Comparison of ENCODE assay signal across 13 cellular contexts in genomic region chr3:163951397-163951987, GRCh38.
DNase-seq lines count a peak whose midpoint lies in the region; ATAC-seq and TF ChIP-seq lines count a peak whose summit lies in the region.
"Had no signal": no experiment of that assay in that cellular context is flagged by ENCODE, and none has a peak within 500 bp of the region (broad histone marks: within the 10 kb centered on the region; RNA-seq: fewer than 3 reads in every experiment).

No MANE protein-coding gene starts in this region.

- DNase-seq in DND-41, result no peak
- peak; percentile 4 for DNase-seq in medulla oblongata (ENCODE audit: extremely low spot score)
- no peak for DNase-seq in activated CD4-positive, alpha-beta T cell treated with anti-CD3 and anti-CD28 coated beads, Interleukin-2, amount 50 U/mL, for 48 hours
- no peak for DNase-seq in stimulated activated naive CD4-positive, alpha-beta T cell (lab: John Stamatoyannopoulos, UW)
- no peak for DNase-seq in iPS-NIHi7 (ENCODE audit: extremely low spot score)
- DNase-seq: activated effector memory CD4-positive, alpha-beta T cell treated with Interleukin-2 at 50 U/mL for 16 hours; effector memory CD8-positive, alpha-beta T cell; GF-D8; left cardiac atrium; stomach had no signal

- H3K4me3 ChIP-seq in DND-41 (ENCODE audit: low read depth in 1 of 2, low read length in 2 of 2), result no peak overlapping the region
- H3K4me3 ChIP-seq in KMS-11 (IDR thresholded peaks at IDR 0.05; ENCODE audit: insufficient read depth, low read depth, low read length), result no peak overlapping the region
- H3K4me3 ChIP-seq: stomach had no signal

- TF ChIP-seq CTCF in DND-41 (IDR thresholded peaks at IDR 0.05; ENCODE audit: borderline replicate concordance, extremely low read depth, low read length, poor library complexity, severe bottlenecking) (peak; percentile 50), KMS-11 (conservative IDR thresholded peaks at IDR 0.05; ENCODE audit: low read depth, low read length) (peak; percentile 53; the same call in 1 of the 2 replicates), VCaP (conservative IDR thresholded peaks at IDR 0.05) (peak; percentile 82)

- H3K27me3 ChIP-seq in DND-41 (ENCODE audit: insufficient read depth, low read length, poor library complexity) (no peaks in the 10 kb centered on the region), KMS-11 (ENCODE audit: insufficient read depth, low read depth) (no peaks in the 10 kb centered on the region)
- H3K27me3 ChIP-seq: stomach had no signal

- H3K4me1 ChIP-seq in DND-41 (ENCODE audit: insufficient read depth, low read length) (no peaks in the 10 kb centered on the region), KMS-11 (ENCODE audit: low read depth, poor library complexity, severe bottlenecking) (no peaks in the 10 kb centered on the region)

- H3K4me2 ChIP-seq in DND-41 (ENCODE audit: insufficient read depth, low read length) (no peak overlapping the region), KMS-11 (no peak overlapping the region)

- no peak overlapping the region for H3K27ac ChIP-seq in DND-41 (ENCODE audit: low read length)
- H3K27ac ChIP-seq in KMS-11, result no peak overlapping the region
- H3K27ac ChIP-seq in VCaP, result peak overlapping the region; percentile 49
- H3K27ac ChIP-seq: stomach had no signal

- H2AFZ ChIP-seq in DND-41 (ENCODE audit: low read depth, low read length) (no peak overlapping the region), KMS-11 (ENCODE audit: low read depth) (no peak overlapping the region)

- H3K79me2 ChIP-seq in DND-41 (ENCODE audit: insufficient read depth, low read length) (no peaks in the 10 kb centered on the region), KMS-11 (ENCODE audit: insufficient read depth, low read depth) (no peaks in the 10 kb centered on the region)

- ATAC-seq in DND-41 (ENCODE audit: insufficient read depth, low read depth) (no peak), GM21515 (IDR thresholded peaks at IDR 0.05; ENCODE audit: unreplicated experiment) (no peak)
- ATAC-seq: effector memory CD8-positive, alpha-beta T cell; left cardiac atrium had no signal

- no peaks in the 10 kb centered on the region for H3K9me3 ChIP-seq in DND-41 (ENCODE audit: insufficient read depth, low read length, severe bottlenecking)
- H3K9me3 ChIP-seq: stomach had no signal

- H4K20me1 ChIP-seq in DND-41 (ENCODE audit: insufficient read depth, low read length), result no peaks in the 10 kb centered on the region
- H4K20me1 ChIP-seq in KMS-11 (ENCODE audit: insufficient read depth), result no peaks in the 10 kb centered on the region

- no peaks in the 10 kb centered on the region for H3K36me3 ChIP-seq in DND-41 (ENCODE audit: insufficient read depth, low read length)
- H3K36me3 ChIP-seq in KMS-11 (ENCODE audit: insufficient read depth), result no peaks in the 10 kb centered on the region
- H3K36me3 ChIP-seq: stomach had no signal

- H3K9ac ChIP-seq in DND-41 (ENCODE audit: low read depth, low read length), result no peak overlapping the region
- no peak overlapping the region for H3K9ac ChIP-seq in KMS-11
